In the genomic region with DNA sequence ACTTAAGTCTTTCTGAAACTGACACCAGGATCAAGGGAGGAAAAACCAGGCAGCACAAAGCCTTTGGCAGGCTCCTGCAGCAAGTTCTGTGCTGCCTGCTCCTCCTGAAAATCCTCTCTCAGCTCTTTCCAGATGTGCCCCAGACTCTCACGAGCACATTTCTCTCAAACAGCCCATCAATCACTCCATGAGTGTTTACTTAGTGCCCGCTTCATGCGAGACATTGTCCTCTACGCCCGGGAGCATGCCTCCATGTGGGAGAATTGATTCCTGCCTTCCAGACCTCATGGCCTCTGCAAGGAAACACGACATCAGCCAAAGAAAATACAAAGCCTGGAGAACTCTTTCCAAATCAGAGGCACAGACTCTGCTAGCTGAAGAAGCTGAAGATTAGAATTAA, we compare ENCODE assay signal across 20 cellular contexts. TPM values are rescaled to one million over a fixed set of nuclear protein-coding genes. Genes with fewer than 3 reads are reported as not detected.
DNase-seq lines count a peak whose midpoint lies in the region; ATAC-seq, FAIRE-seq and TF ChIP-seq lines count a peak whose summit lies in the region.
"Had no signal": no experiment of that assay in that cellular context is flagged by ENCODE, and none has a peak within 500 bp of the region (broad histone marks: within the 10 kb centered on the region; RNA-seq: fewer than 3 reads in every experiment).

No MANE protein-coding gene starts in this region.

- H3K4me3 ChIP-seq in right cardiac atrium (ENCODE audit: low read length) (no peak overlapping the region), heart left ventricle (no peak overlapping the region)
- H3K4me3 ChIP-seq: A549, heart right ventricle, ovary had no signal

- H3K4me1 ChIP-seq in right cardiac atrium (ENCODE audit: control insufficient read depth, insufficient read depth, low read length) (peaks cover under 1% of the 10 kb centered on the region), heart left ventricle (peaks cover 0 to 7% (median 0%) of the 10 kb centered on the region in 12 donors)
- H3K4me1 ChIP-seq: A549, heart right ventricle had no signal

- intact Hi-C loops in right cardiac atrium (cut with DNase I) (no loop called here), heart left ventricle (cut with DNase I) (no loop called here)

- TF ChIP-seq CTCF in heart left ventricle (IDR thresholded peaks at IDR 0.05): no peak

- H3K27ac ChIP-seq in right cardiac atrium (ENCODE audit: low read length): no peak overlapping the region
- no peak overlapping the region for H3K27ac ChIP-seq in heart left ventricle
- H3K27ac ChIP-seq: A549, heart right ventricle, ovary, VCaP had no signal

- no peaks in the 10 kb centered on the region for H3K27me3 ChIP-seq in right cardiac atrium (ENCODE audit: control insufficient read depth, insufficient read depth)
- H3K27me3 ChIP-seq in heart left ventricle: peaks cover 0 to 5% (median 0%) of the 10 kb centered on the region in 9 donors
- H3K27me3 ChIP-seq: ovary had no signal

- peak; percentile 40 to 73 for ATAC-seq in right cardiac atrium
- no peak for ATAC-seq in heart left ventricle
- ATAC-seq in GM21737 (IDR thresholded peaks at IDR 0.05; ENCODE audit: unreplicated experiment): no peak
- ATAC-seq: A549; heart right ventricle; stimulated activated naive CD8-positive, alpha-beta T cell treated with anti-CD3 and anti-CD28 coated beads, Interleukin-15, Interleukin-2, amounts not matched to agents 100 U/mL and 50 U/mL, for 24 hours had no signal

- no peak for FAIRE-seq in urothelium cell line (lab: Jason Lieb, UNC)
- FAIRE-seq: A549 had no signal

- DNase-seq in right cardiac atrium (no peak), heart left ventricle (no peak), NCI-H2196 treated with DMSO at 0.1 percent for 48 hours (lab: John Stamatoyannopoulos, UW; ENCODE audit: unreplicated experiment) (peak; percentile 7), epidermal melanocyte (ENCODE audit: insufficient read length, low spot score) (peak; percentile 35), stromal cell of bone marrow (ENCODE audit: low read depth) (peak; percentile 35), mucosa of gallbladder (ENCODE audit: low spot score) (no peak), urothelium cell line (ENCODE audit: low spot score) (no peak)
- DNase-seq: activated CD8-positive, alpha-beta memory T cell treated with anti-CD3 and anti-CD28 coated beads for 24 hours; activated effector memory CD4-positive, alpha-beta T cell treated with Interleukin-2 at 50 U/mL for 16 hours; anterior cingulate cortex; EL; H7; heart right ventricle; ovary; stimulated activated naive CD8-positive, alpha-beta T cell treated with anti-CD3 and anti-CD28 coated beads, Interleukin-15, Interleukin-2, amounts not matched to agents 100 U/mL and 50 U/mL, for 24 hours had no signal

- no peaks in the 10 kb centered on the region for H3K36me3 ChIP-seq in heart left ventricle
- H3K36me3 ChIP-seq: heart right ventricle, ovary had no signal

- no peak for TF ChIP-seq POLR2A in heart left ventricle (IDR thresholded peaks at IDR 0.05)

- H3K9me3 ChIP-seq in right cardiac atrium (ENCODE audit: control insufficient read depth, low read length) (no peaks in the 10 kb centered on the region), heart left ventricle (no peaks in the 10 kb centered on the region)
- H3K9me3 ChIP-seq: A549, heart right ventricle, ovary had no signal

- WGBS in right cardiac atrium: 26% methylated on average over 6 of the region's 6 CpGs
- 23 to 40% (median 32%) methylated on average over 6 of the region's 6 CpGs for WGBS in heart left ventricle, 4 donors

RNA-seq across cellular contexts. Expression of gene TSPAN11, which starts 46.5 kb away (rescaled TPM):
- total RNA-seq in right cardiac atrium (1 to 10 TPM; 3.8 to 4.9 (median 4.1) TPM), heart left ventricle (1 to 10 TPM in 8 of 9 donors, under 1 TPM in 1; 0.79 to 4.2 (median 2.0) TPM), mucosa of gallbladder (6.7 TPM)
- polyA plus RNA-seq in right cardiac atrium (2.8 TPM), heart left ventricle (under 1 TPM; 0.49 to 0.61 TPM)
- total RNA-seq: HT1080, NCI-H460 had no signal

Comparison
In these comparisons a context has a peak if more than half of its experiments do, and no peak if none do; other contexts are left out.
1. ATAC-seq: peak in right cardiac atrium (2 of 2); none in heart left ventricle (0 of 4) and GM21737 (single experiment).
2. DNase-seq: peak in NCI-H2196 treated with DMSO at 0.1 percent for 48 hours (single experiment), epidermal melanocyte (single experiment) and stromal cell of bone marrow (single experiment); none in right cardiac atrium (0 of 3), heart left ventricle (0 of 5), mucosa of gallbladder (single experiment) and urothelium cell line (single experiment).